ENCODE assay signal across 1 cellular context in genomic region chr16:87351320-87351698, GRCh38.
TF ChIP-seq lines count a peak whose summit lies in the region.

No MANE protein-coding gene starts in this region.

TF ChIP-seq in SK-N-SH, 30 proteins besides CTCF, POLR2A, EP300 and RAD21 (continued from another document):
- TF ChIP-seq PBX3 (IDR thresholded peaks at IDR 0.05) (no peak), ELF1 (IDR thresholded peaks at IDR 0.05) (no peak), FOSL2 (IDR thresholded peaks at IDR 0.05; ENCODE audit: borderline replicate concordance, low read depth) (no peak), GABPA (IDR thresholded peaks at IDR 0.05; ENCODE audit: low read depth) (no peak), USF1 (IDR thresholded peaks at IDR 0.05; ENCODE audit: borderline replicate concordance, low read depth) (no peak), JUND (IDR thresholded peaks at IDR 0.05) (no peak)
